ENCODE assay signal across 8 cellular contexts in genomic region chr20:4160761-4161305, GRCh38. TPM values are rescaled to one million over a fixed set of nuclear protein-coding genes. Genes with fewer than 3 reads are reported as not detected.
DNase-seq lines count a peak whose midpoint lies in the region; ATAC-seq and TF ChIP-seq lines count a peak whose summit lies in the region.

No MANE protein-coding gene starts in this region.

- intact Hi-C loops in thyroid gland (cut with DNase I), result no loop called here

- no peak overlapping the region for H2AFZ ChIP-seq in mesenchymal stem cell (ENCODE audit: low read depth, low read length)

- H3K36me3 ChIP-seq in mesenchymal stem cell (ENCODE audit: control insufficient read depth in 1 of 2, insufficient read depth in 2 of 2, low read depth in 1 of 2, low read length in 2 of 2) (peaks cover 0 to 27% of the 10 kb centered on the region in 2 experiments), thyroid gland (no peaks in the 10 kb centered on the region)

- H3K27me3 ChIP-seq in mesenchymal stem cell (ENCODE audit: control insufficient read depth in 1 of 2, insufficient read depth in 1 of 2, low read length in 2 of 2), result no peaks in the 10 kb centered on the region
- H3K27me3 ChIP-seq in thyroid gland, result no peaks in the 10 kb centered on the region

- H3K9me3 ChIP-seq in mesenchymal stem cell (ENCODE audit: control insufficient read depth, low read length) (no peaks in the 10 kb centered on the region), thyroid gland (no peaks in the 10 kb centered on the region)

- H3K4ac ChIP-seq in mesenchymal stem cell (ENCODE audit: low read depth in 1 of 2, low read length in 2 of 2), result peak overlapping the region; percentile 93

- no peak for ATAC-seq in GM21360 (IDR thresholded peaks at IDR 0.05; ENCODE audit: unreplicated experiment)

- peak overlapping the region in 1 of 2 experiments; percentile 86 for H3K14ac ChIP-seq in mesenchymal stem cell (ENCODE audit: low read length in 2 of 2)

- no peak for TF ChIP-seq CTCF in thyroid gland (IDR thresholded peaks at IDR 0.05)

- peak overlapping the region in 1 of 2 experiments; percentile 87 for H2BK12ac ChIP-seq in mesenchymal stem cell (ENCODE audit: low read length in 2 of 2)

- no peaks in the 10 kb centered on the region for H3K79me1 ChIP-seq in mesenchymal stem cell (replicated peaks; ENCODE audit: low read length, poor library complexity, severe bottlenecking)

- peak overlapping the region; percentile 65 for H4K91ac ChIP-seq in mesenchymal stem cell (ENCODE audit: low read length)

- DNase-seq in CD1c-positive myeloid dendritic cell (ENCODE audit: extremely low spot score) (peak; percentile 65), NOMO-1 treated with dmso at 0.1 percent for 144 hours (lab: John Stamatoyannopoulos, UW; ENCODE audit: unreplicated experiment) (peak; percentile 66), cerebellum (ENCODE audit: low spot score) (peak; percentile 25), mesenchymal stem cell (peak; percentile 87), thyroid gland (peak; percentile 63 to 77), AG08395 (ENCODE audit: low spot score) (no peak), SKM-1 (lab: John Stamatoyannopoulos, UW; ENCODE audit: unreplicated experiment) (no peak)

- H3K4me2 ChIP-seq in mesenchymal stem cell (ENCODE audit: low read length, poor library complexity, severe bottlenecking), result peak overlapping the region; percentile 47

- no peak overlapping the region for H2BK5ac ChIP-seq in mesenchymal stem cell (ENCODE audit: low read depth, low read length, poor library complexity, severe bottlenecking)

- H2BK120ac ChIP-seq in mesenchymal stem cell (ENCODE audit: low read depth, low read length), result peak overlapping the region; percentile 12

- peak overlapping the region; percentile 88 for H4K8ac ChIP-seq in mesenchymal stem cell (ENCODE audit: low read length)

- TF ChIP-seq POLR2A in thyroid gland (IDR thresholded peaks at IDR 0.05), result no peak

- no peak overlapping the region for H3K4me3 ChIP-seq in mesenchymal stem cell (ENCODE audit: insufficient read depth in 1 of 2, low read depth in 1 of 2, low read length in 2 of 2)
- H3K4me3 ChIP-seq in thyroid gland (replicated peaks in 1 of 3), result no peak overlapping the region

- peak overlapping the region; percentile 31 for H2BK15ac ChIP-seq in mesenchymal stem cell (ENCODE audit: low read depth, poor library complexity, severe bottlenecking)

- peak overlapping the region; percentile 94 for H3K27ac ChIP-seq in mesenchymal stem cell (ENCODE audit: low read length, poor library complexity, severe bottlenecking)
- peak overlapping the region in 2 of 3 donors; percentile 24 to 42 for H3K27ac ChIP-seq in thyroid gland

- peak overlapping the region in 1 of 2 experiments; percentile 2 for H3K23ac ChIP-seq in mesenchymal stem cell (ENCODE audit: low read length in 2 of 2)

- peaks cover 67% of the 10 kb centered on the region for H3K4me1 ChIP-seq in mesenchymal stem cell (ENCODE audit: control insufficient read depth, insufficient read depth, low read depth, low read length)
- H3K4me1 ChIP-seq in thyroid gland, result peaks cover 18 to 21% of the 10 kb centered on the region in 2 donors

- H3K18ac ChIP-seq in mesenchymal stem cell (ENCODE audit: low read depth in 1 of 2, low read length in 2 of 2), result peak overlapping the region; percentile 49 to 92

- peak overlapping the region; percentile 78 for H3K9ac ChIP-seq in mesenchymal stem cell (ENCODE audit: low read length)

- WGBS in mesenchymal stem cell, result 17% methylated on average over 12 of the region's 14 CpGs
- WGBS in thyroid gland, 2 donors, result 37 to 50% methylated on average over 10 to 12 of the region's 14 CpGs

- peak overlapping the region; percentile 87 for H2AK5ac ChIP-seq in mesenchymal stem cell (ENCODE audit: low read length, severe bottlenecking)

RNA-seq across cellular contexts. Expression of gene SMOX, which starts 12.2 kb away (rescaled TPM):
- total RNA-seq in cerebellum (8.1 TPM), thyroid gland (1 to 10 TPM; 4.0 to 7.3 (median 5.4) TPM)
- 48.3 TPM for polyA plus RNA-seq in mesenchymal stem cell (2013, experiment 1 of 2)
- 50.0 TPM for polyA plus RNA-seq in mesenchymal stem cell (2013, experiment 2 of 2)

Comparison
In these comparisons a context has a peak if more than half of its experiments do, and no peak if none do; other contexts are left out.
1. DNase-seq: peak in CD1c-positive myeloid dendritic cell (single experiment), NOMO-1 treated with dmso at 0.1 percent for 144 hours (single experiment), cerebellum (single experiment), mesenchymal stem cell (single experiment) and thyroid gland (2 of 2); none in AG08395 (single experiment) and SKM-1 (single experiment).